9 cellular contexts compared by ENCODE assay signal in genomic region chr1:54052470-54052933, GRCh38. TPM values are rescaled to one million over a fixed set of nuclear protein-coding genes. Genes with fewer than 3 reads are reported as not detected.
DNase-seq lines count a peak whose midpoint lies in the region; ATAC-seq and TF ChIP-seq lines count a peak whose summit lies in the region.
"Had no signal": no experiment of that assay in that cellular context is flagged by ENCODE, and none has a peak within 500 bp of the region (broad histone marks: within the 10 kb centered on the region; RNA-seq: fewer than 3 reads in every experiment).

No MANE protein-coding gene starts in this region.

- intact Hi-C loops in activated CD4-positive, alpha-beta T cell treated with anti-CD3 and anti-CD28 coated beads, Interleukin-2, amount 10 ng/mL, durations not matched to agents 24 days and 14 days (cut with micrococcal nuclease) = loop anchor here (5.0 kb wide), 2 partner anchors 490 to 725 kb away; partner anchors contain the start of gene LRP8
- intact Hi-C loops in tibial artery (cut with DNase I; ENCODE audit: low total_unique reads) = loop anchor here (1.0 kb wide), 1 partner anchor 106 kb away; the partner anchor contains the start of gene LRRC42

- H3K36me3 ChIP-seq in MG63 (no peaks in the 10 kb centered on the region), mucosa of stomach (ENCODE audit: control insufficient read depth, insufficient read depth, low read length) (no peaks in the 10 kb centered on the region), tibial artery (no peaks in the 10 kb centered on the region)

- ATAC-seq in GM21825 (IDR thresholded peaks at IDR 0.05; ENCODE audit: unreplicated experiment) = peak; percentile 7

- DNase-seq in NCI-H2107 treated with DMSO at 0.1 percent for 48 hours (lab: John Stamatoyannopoulos, UW; ENCODE audit: unreplicated experiment) = peak; percentile 54
- DNase-seq in NCI-H2107 (lab: John Stamatoyannopoulos, UW) = no peak
- DNase-seq in MG63 = peak; percentile 34
- peak; percentile 86 for DNase-seq in activated CD4-positive, alpha-beta T cell treated with anti-CD3 and anti-CD28 coated beads, Interleukin-2, amount 10 ng/mL, durations not matched to agents 24 days and 14 days
- no peak for DNase-seq in epithelial cell of prostate (ENCODE audit: low read depth, low spot score)
- peak in 1 of 2 donors; percentile 24 for DNase-seq in tibial artery

- H3K9ac ChIP-seq in mucosa of stomach (ENCODE audit: low read length) = peak overlapping the region; percentile 85

- H3K27ac ChIP-seq in epithelial cell of prostate (peak overlapping the region; percentile 85), tibial artery (peak overlapping the region; percentile 91 to 99)

- H3K4me1 Mint-ChIP-seq in activated CD4-positive, alpha-beta T cell treated with anti-CD3 and anti-CD28 coated beads, Interleukin-2, amount 10 ng/mL, durations not matched to agents 24 days and 14 days = peaks cover 26% of the 10 kb centered on the region

- H3K27me3 ChIP-seq in MG63 = no peaks in the 10 kb centered on the region
- no peaks in the 10 kb centered on the region for H3K27me3 ChIP-seq in mucosa of stomach (ENCODE audit: control insufficient read depth, insufficient read depth, low read length)
- H3K27me3 ChIP-seq in tibial artery = no peaks in the 10 kb centered on the region

- no peaks in the 10 kb centered on the region for H3K27me3 Mint-ChIP-seq in activated CD4-positive, alpha-beta T cell treated with anti-CD3 and anti-CD28 coated beads, Interleukin-2, amount 10 ng/mL, durations not matched to agents 24 days and 14 days

- H3K4me3 ChIP-seq in MG63 = peak overlapping the region; percentile 84
- H3K4me3 ChIP-seq in mucosa of stomach (ENCODE audit: low read length) = peak overlapping the region; percentile 99
- H3K4me3 ChIP-seq in tibial artery = peak overlapping the region; percentile 77 to 97

- no peak overlapping the region for H3K4me3 Mint-ChIP-seq in activated CD4-positive, alpha-beta T cell treated with anti-CD3 and anti-CD28 coated beads, Interleukin-2, amount 10 ng/mL, durations not matched to agents 24 days and 14 days
- H3K4me3 Mint-ChIP-seq: nephron had no signal

- H3K4me1 ChIP-seq in mucosa of stomach (ENCODE audit: control insufficient read depth, insufficient read depth, low read length) (peaks cover 15% of the 10 kb centered on the region), tibial artery (peaks cover 0 to 60% (median 32%) of the 10 kb centered on the region in 4 donors)

- H3K9me3 Mint-ChIP-seq in activated CD4-positive, alpha-beta T cell treated with anti-CD3 and anti-CD28 coated beads, Interleukin-2, amount 10 ng/mL, durations not matched to agents 24 days and 14 days = no peaks in the 10 kb centered on the region
- H3K9me3 Mint-ChIP-seq: nephron had no signal

- H3K27ac Mint-ChIP-seq in activated CD4-positive, alpha-beta T cell treated with anti-CD3 and anti-CD28 coated beads, Interleukin-2, amount 10 ng/mL, durations not matched to agents 24 days and 14 days = no peak overlapping the region
- H3K27ac Mint-ChIP-seq: nephron had no signal

- peaks cover 19% of the 10 kb centered on the region for H3K36me3 Mint-ChIP-seq in activated CD4-positive, alpha-beta T cell treated with anti-CD3 and anti-CD28 coated beads, Interleukin-2, amount 10 ng/mL, durations not matched to agents 24 days and 14 days (ENCODE audit: low read depth)

- H3K9me3 ChIP-seq in MG63 = no peaks in the 10 kb centered on the region
- no peaks in the 10 kb centered on the region for H3K9me3 ChIP-seq in mucosa of stomach (ENCODE audit: control insufficient read depth, low read length)
- no peaks in the 10 kb centered on the region for H3K9me3 ChIP-seq in tibial artery

- no peak for TF ChIP-seq CTCF in tibial artery (IDR thresholded peaks at IDR 0.05)

RNA-seq across cellular contexts. Expression of gene TMEM59, which starts 0.5 kb away (rescaled TPM):
- 198 and 209 TPM in 2 replicates for total RNA-seq in MG63 (2014; rRNA removed; shearing (Covaris generic); ENCODE audit: low replicate concordance)
- 99.3 and 127 TPM in 2 replicates for total RNA-seq in activated CD4-positive, alpha-beta T cell treated with anti-CD3 and anti-CD28 coated beads, Interleukin-2, amount 10 ng/mL, durations not matched to agents 24 days and 14 days

RNA-seq across cellular contexts. Expression of gene TCEANC2, which starts 0.9 kb away (rescaled TPM):
- total RNA-seq in MG63 (2014; rRNA removed; shearing (Covaris generic); ENCODE audit: low replicate concordance) = 3.0 and 3.7 TPM in 2 replicates
- total RNA-seq in activated CD4-positive, alpha-beta T cell treated with anti-CD3 and anti-CD28 coated beads, Interleukin-2, amount 10 ng/mL, durations not matched to agents 24 days and 14 days = 10.0 and 11.6 TPM in 2 replicates

RNA-seq across cellular contexts. Expression of gene LDLRAD1, which starts 34.5 kb away (rescaled TPM):
- total RNA-seq in MG63 (2014; rRNA removed; shearing (Covaris generic); ENCODE audit: low replicate concordance) = not detected in 2 replicates
- not detected in 2 replicates for total RNA-seq in activated CD4-positive, alpha-beta T cell treated with anti-CD3 and anti-CD28 coated beads, Interleukin-2, amount 10 ng/mL, durations not matched to agents 24 days and 14 days

Comparison
In these comparisons a context has a peak if more than half of its experiments do, and no peak if none do; other contexts are left out.
1. DNase-seq: peak in NCI-H2107 treated with DMSO at 0.1 percent for 48 hours (single experiment), MG63 (single experiment) and activated CD4-positive, alpha-beta T cell treated with anti-CD3 and anti-CD28 coated beads, Interleukin-2, amount 10 ng/mL, durations not matched to agents 24 days and 14 days (single experiment); none in NCI-H2107 (single experiment) and epithelial cell of prostate (single experiment).
2. Peak in every context shown above with its lines, with median percentiles within 50 percentile points of each other: H3K4me3 ChIP-seq.